ENCODE assay signal across 26 cellular contexts in the genomic region with DNA sequence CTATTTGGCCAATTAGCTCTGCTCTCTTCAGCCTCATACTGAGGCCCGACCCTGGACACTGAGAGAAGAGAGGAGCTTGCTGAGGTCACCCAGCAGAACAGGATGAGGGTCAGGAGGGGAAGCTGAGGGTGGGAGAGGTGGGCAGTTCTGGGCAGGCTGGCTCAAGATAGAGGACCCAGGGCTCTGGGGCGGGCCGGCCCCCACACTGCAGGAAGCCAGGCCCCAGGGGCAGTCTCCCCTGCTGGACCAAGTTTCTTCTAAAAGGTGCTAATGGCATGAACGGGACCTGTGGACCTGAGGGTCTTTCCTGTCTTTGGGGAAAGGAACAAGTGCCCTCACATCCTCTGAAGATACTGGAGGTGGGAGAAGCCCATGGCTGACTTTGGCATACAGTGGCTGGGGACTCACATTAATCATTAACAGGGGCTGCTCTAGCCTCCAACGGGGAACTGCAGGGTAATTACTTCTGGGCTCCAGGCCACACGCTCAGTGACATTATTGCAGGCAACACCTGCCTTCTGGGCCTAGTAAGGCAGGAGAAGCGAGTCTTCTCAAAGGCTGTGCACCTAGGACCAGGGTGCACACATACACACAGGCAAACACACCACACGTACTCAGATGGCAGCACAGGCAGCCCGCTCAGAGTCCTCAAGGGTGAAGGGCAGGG. TPM values are rescaled to one million over a fixed set of nuclear protein-coding genes. Genes with fewer than 3 reads are reported as not detected.
DNase-seq lines count a peak whose midpoint lies in the region; ATAC-seq and FAIRE-seq lines count a peak whose summit lies in the region.
"Had no signal": no experiment of that assay in that cellular context is flagged by ENCODE, and none has a peak within 500 bp of the region (broad histone marks: within the 10 kb centered on the region; RNA-seq: fewer than 3 reads in every experiment).

No MANE protein-coding gene starts in this region.

- no peaks in the 10 kb centered on the region for H3K9me3 ChIP-seq in T-helper 17 cell (ENCODE audit: control insufficient read depth, low read length, poor library complexity, severe bottlenecking)
- H3K9me3 ChIP-seq: adrenal gland, BLaER1, gastrocnemius medialis, upper lobe of left lung had no signal

- no peaks in the 10 kb centered on the region for H3K4me1 Mint-ChIP-seq in T-helper 17 cell
- H3K4me1 Mint-ChIP-seq: natural killer cell; stimulated activated naive CD8-positive, alpha-beta T cell treated with anti-CD3 and anti-CD28 coated beads, Interleukin-15, amount 100 ng/mL, for 72 hours had no signal

- H3K4me3 Mint-ChIP-seq in T-helper 17 cell = no peak overlapping the region
- H3K4me3 Mint-ChIP-seq: natural killer cell; stimulated activated naive CD8-positive, alpha-beta T cell treated with anti-CD3 and anti-CD28 coated beads, Interleukin-15, amount 100 ng/mL, for 72 hours had no signal

- H3K27ac Mint-ChIP-seq in T-helper 17 cell = no peak overlapping the region
- H3K27ac Mint-ChIP-seq: natural killer cell had no signal

- H3K36me3 Mint-ChIP-seq in T-helper 17 cell (ENCODE audit: low read depth) = no peaks in the 10 kb centered on the region
- H3K36me3 Mint-ChIP-seq: natural killer cell had no signal

- peak; percentile 82 for FAIRE-seq in islet of Langerhans (lab: Jason Lieb, UNC)
- FAIRE-seq: A204.1, GM19239, TTC549 had no signal

- no peak for ATAC-seq in GM18520 (IDR thresholded peaks at IDR 0.05; ENCODE audit: unreplicated experiment)
- no peak for ATAC-seq in T-helper 17 cell
- ATAC-seq: gastrocnemius medialis; natural killer cell; stimulated activated naive CD8-positive, alpha-beta T cell treated with anti-CD3 and anti-CD28 coated beads, Interleukin-15, amount 100 ng/mL, for 72 hours had no signal

- DNase-seq in NCI-H2107 treated with DMSO at 0.1 percent for 48 hours (lab: John Stamatoyannopoulos, UW; ENCODE audit: unreplicated experiment) (peak; percentile 12), NCI-H2107 (lab: John Stamatoyannopoulos, UW) (no peak), NCI-H526 treated with DMSO at 0.1 percent for 48 hours (lab: John Stamatoyannopoulos, UW) (peak; percentile 60), T-helper 17 cell (no peak)
- DNase-seq in activated CD8-positive, alpha-beta memory T cell treated with anti-CD3 and anti-CD28 coated beads, Interleukin-2, amount 50 U/mL, for 48 hours = no peak
- DNase-seq in activated T-cell treated with anti-CD3 and anti-CD28 coated beads, Interleukin-2, amount 50 U/mL, for 48 hours = no peak
- DNase-seq: activated CD4-positive, alpha-beta T cell treated with anti-CD3 and anti-CD28 coated beads for 48 hours; activated CD8-positive, alpha-beta memory T cell treated with anti-CD3 and anti-CD28 coated beads, Interleukin-2, amount 50 U/mL, for 4 hours; activated gamma-delta T cell treated with Interleukin-2 at 50 U/mL for 16 hours; adrenal gland; gastrocnemius medialis; GDM1; GOT3; natural killer cell; NCI-H2171; posterior cingulate gyrus; stimulated activated CD4-positive, alpha-beta T cell treated with anti-CD3 and anti-CD28 coated beads, Interleukin-4, amount 100 ng/mL, for 1 hour; stimulated activated naive CD8-positive, alpha-beta T cell treated with anti-CD3 and anti-CD28 coated beads, Interleukin-15, amount 100 ng/mL, for 72 hours had no signal

- peaks cover 56% of the 10 kb centered on the region for H3K27me3 Mint-ChIP-seq in T-helper 17 cell

RNA-seq across cellular contexts. Expression of gene HCN4, which starts 10.6 kb away (rescaled TPM):
- total RNA-seq in T-helper 17 cell = not detected
- total RNA-seq: gastrocnemius medialis, mesenteric fat pad, natural killer cell had no signal

Comparison
In these comparisons a context has a peak if more than half of its experiments do, and no peak if none do; other contexts are left out.
1. DNase-seq: peak in NCI-H2107 treated with DMSO at 0.1 percent for 48 hours (single experiment) and NCI-H526 treated with DMSO at 0.1 percent for 48 hours (single experiment); none in NCI-H2107 (single experiment), activated CD8-positive, alpha-beta memory T cell treated with anti-CD3 and anti-CD28 coated beads, Interleukin-2, amount 50 U/mL, for 48 hours (single experiment), activated T-cell treated with anti-CD3 and anti-CD28 coated beads, Interleukin-2, amount 50 U/mL, for 48 hours (0 of 2) and T-helper 17 cell (0 of 3).